Comparison of ENCODE assay signal across 27 cellular contexts in genomic region chr12:28650906-28651305, GRCh38.
DNase-seq lines count a peak whose midpoint lies in the region; ATAC-seq, FAIRE-seq and TF ChIP-seq lines count a peak whose summit lies in the region.
"Had no signal": no experiment of that assay in that cellular context is flagged by ENCODE, and none has a peak within 500 bp of the region (broad histone marks: within the 10 kb centered on the region; RNA-seq: fewer than 3 reads in every experiment).

No MANE protein-coding gene starts in this region.

- H3K4me3 ChIP-seq in HepG2 (replicated peaks in 1 of 3; ENCODE audit: insufficient read depth in 1 of 3, low read depth in 2 of 3, low read length in 3 of 3) (no peak overlapping the region), right lobe of liver (no peak overlapping the region), IMR-90 (ENCODE audit: insufficient read depth, low read depth, low read length) (no peak overlapping the region), PC-3 (ENCODE audit: low read length) (peak overlapping the region; percentile 4), K562 (no peak overlapping the region), psoas muscle (no peak overlapping the region)
- H3K4me3 ChIP-seq in CD4-positive, alpha-beta memory T cell (ENCODE audit: low read length in 2 of 2): no peak overlapping the region
- H3K4me3 ChIP-seq: BLaER1, GM12878 had no signal

- H3K36me3 Mint-ChIP-seq in CD4-positive, alpha-beta memory T cell: no peaks in the 10 kb centered on the region
- H3K36me3 Mint-ChIP-seq: CD14-positive monocyte; CD4-positive, CD25-positive, alpha-beta regulatory T cell; CD8-positive, alpha-beta T cell had no signal

- peaks cover 0 to 2% of the 10 kb centered on the region in 2 donors for H3K27me3 Mint-ChIP-seq in CD4-positive, alpha-beta memory T cell
- H3K27me3 Mint-ChIP-seq: CD4-positive, CD25-positive, alpha-beta regulatory T cell had no signal

- POLR2A ChIA-PET in HepG2 (lab: Yijun Ruan, JAX) (no interaction called here), IMR-90 (lab: Charles Lee; ENCODE audit: unreplicated experiment) (no interaction called here), PC-3 (lab: Charles Lee; ENCODE audit: unreplicated experiment) (interaction anchor here (0.6 kb wide), 2 partner anchors 101 to 688 kb away, joined by 4 read pairs; no protein-coding TSS in a partner anchor), K562 (lab: Yijun Ruan, JAX) (no interaction called here)
- POLR2A ChIA-PET in CD4-positive, alpha-beta memory T cell (lab: Charles Lee; ENCODE audit: partially characterized antibody): no interaction called here

- no peak for TF ChIP-seq RAD21 in HepG2 (CRISPR knock-in tag; IDR thresholded peaks at IDR 0.05)
- TF ChIP-seq RAD21 in IMR-90 (IDR thresholded peaks at IDR 0.05; ENCODE audit: low read length): no peak
- no peak for TF ChIP-seq RAD21 in K562 (CRISPR knock-in tag; conservative IDR thresholded peaks at IDR 0.05 in 1 of 2, IDR thresholded peaks at IDR 0.05 in 1 of 2)

- H2AK5ac ChIP-seq in IMR-90 (ENCODE audit: low read depth, low read length): no peak overlapping the region

- no peak overlapping the region for H3K14ac ChIP-seq in IMR-90 (replicated peaks; ENCODE audit: low read depth, low read length)

- TF ChIP-seq POLR2A in HepG2 (IDR thresholded peaks at IDR 0.05; ENCODE audit: insufficient read depth in 1 of 2, low read depth in 2 of 2, low read length in 2 of 2) (no peak), right lobe of liver (IDR thresholded peaks at IDR 0.05) (no peak), IMR-90 (IDR thresholded peaks at IDR 0.05; ENCODE audit: low read depth, low read length) (no peak), K562 (conservative IDR thresholded peaks at IDR 0.05) (no peak)

- H2AFZ ChIP-seq in HepG2 (ENCODE audit: low read length): no peak overlapping the region
- no peak overlapping the region for H2AFZ ChIP-seq in IMR-90 (replicated peaks; ENCODE audit: low read length, poor library complexity)
- no peak overlapping the region for H2AFZ ChIP-seq in PC-3 (ENCODE audit: low read length)
- no peak overlapping the region for H2AFZ ChIP-seq in K562 (ENCODE audit: low read depth, low read length)

- H2BK120ac ChIP-seq in IMR-90 (ENCODE audit: low read depth, low read length): no peak overlapping the region

- no peak overlapping the region for H2BK5ac ChIP-seq in IMR-90 (ENCODE audit: low read depth, low read length, poor library complexity, severe bottlenecking)

- H2AK9ac ChIP-seq in IMR-90 (replicated peaks; ENCODE audit: low read depth, low read length, poor library complexity): no peak overlapping the region

- FAIRE-seq in HepG2 (lab: Jason Lieb, UNC) (no peak), K562 (lab: Jason Lieb, UNC) (no peak)
- FAIRE-seq: GM12878, GM12892, GM18507 had no signal

- H4K5ac ChIP-seq in IMR-90 (ENCODE audit: low read depth, low read length): no peak overlapping the region

- no peaks in the 10 kb centered on the region for H4K20me1 ChIP-seq in HepG2 (ENCODE audit: insufficient read depth, low read length)
- no peaks in the 10 kb centered on the region for H4K20me1 ChIP-seq in IMR-90 (ENCODE audit: insufficient read depth, low read length)
- H4K20me1 ChIP-seq in PC-3 (ENCODE audit: low read length): peaks cover 40% of the 10 kb centered on the region
- no peaks in the 10 kb centered on the region for H4K20me1 ChIP-seq in K562 (replicated peaks; ENCODE audit: control insufficient read depth, insufficient read depth, low read length)
- H4K20me1 ChIP-seq: BLaER1 had no signal

- in situ Hi-C loops in HepG2 (cut with HindIII; ENCODE audit: extremely low pct_ligation_motif_present, low pct_unique_long_range_greater_than_20kb): no loop called here
- in situ Hi-C loops in IMR-90 (cut with MboI; ENCODE audit: low sequenced_read_pairs): no loop called here
- in situ Hi-C loops in K562 (cut with MboI): no loop called here

- no peak overlapping the region for H3K18ac ChIP-seq in IMR-90 (ENCODE audit: low read depth, low read length)

- TF ChIP-seq CTCF in HepG2 (CRISPR knock-in tag; IDR thresholded peaks at IDR 0.05) (no peak), right lobe of liver (IDR thresholded peaks at IDR 0.05) (no peak), IMR-90 (conservative IDR thresholded peaks at IDR 0.05; ENCODE audit: low read depth, low read length) (no peak), PC-3 (conservative IDR thresholded peaks at IDR 0.05; ENCODE audit: low read depth, low read length) (no peak), K562 (IDR thresholded peaks at IDR 0.05 in 2 of 3, conservative IDR thresholded peaks at IDR 0.05 in 1 of 3; ENCODE audit: insufficient read depth in 2 of 3, low read depth in 1 of 3, low read length in 3 of 3) (no peak), psoas muscle (IDR thresholded peaks at IDR 0.05) (no peak)

- H3K9me1 ChIP-seq in IMR-90 (ENCODE audit: insufficient read depth, low read length) (no peaks in the 10 kb centered on the region), K562 (ENCODE audit: control insufficient read depth, insufficient read depth, low read length) (no peaks in the 10 kb centered on the region)

- H3K27ac ChIP-seq in HepG2 (ENCODE audit: extremely low read length, insufficient read depth, low read length) (no peak overlapping the region), right lobe of liver (no peak overlapping the region), IMR-90 (ENCODE audit: insufficient read depth, low read length) (no peak overlapping the region), PC-3 (ENCODE audit: low read length) (no peak overlapping the region), K562 (ENCODE audit: extremely low read depth, low read depth, low read length) (no peak overlapping the region), psoas muscle (no peak overlapping the region)
- H3K27ac ChIP-seq in CD4-positive, alpha-beta memory T cell (ENCODE audit: low read depth, low read length): no peak overlapping the region
- H3K27ac ChIP-seq: 22Rv1, BLaER1 had no signal

- WGBS in HepG2 (ENCODE audit: low lambda C conversion rate): 45% methylated on average over 1 of the region's 1 CpG
- WGBS in right lobe of liver (ENCODE audit: insufficient coverage, low coverage, low lambda C conversion rate, missing lambda C conversion rate): 100% methylated on average over 1 of the region's 1 CpG
- no CpG with 5 or more reads among the region's 1 CpG for WGBS in IMR-90 (ENCODE audit: extremely low coverage in 2 of 2, insufficient read length in 1 of 2), 2 experiments
- WGBS in K562 (ENCODE audit: insufficient coverage, low coverage, missing lambda C conversion rate): 6% methylated on average over 1 of the region's 1 CpG
- 96 to 100% (median 98%) methylated on average over 1 of the region's 1 CpG for WGBS in psoas muscle, 3 donors

- no peak overlapping the region for H3K4me2 ChIP-seq in HepG2 (ENCODE audit: low read depth, low read length)
- H3K4me2 ChIP-seq in IMR-90 (ENCODE audit: low read depth, low read length): no peak overlapping the region
- H3K4me2 ChIP-seq in PC-3 (ENCODE audit: low read length): peak overlapping the region; percentile 5
- H3K4me2 ChIP-seq in K562 (ENCODE audit: insufficient read depth, low read length): no peak overlapping the region
- H3K4me2 ChIP-seq: BLaER1 had no signal

- H3K9me2 ChIP-seq in PC-3 (replicated peaks; ENCODE audit: low read length): no peaks in the 10 kb centered on the region

- H4K8ac ChIP-seq in IMR-90 (ENCODE audit: low read depth in 2 of 2, low read length in 2 of 2): no peak overlapping the region

- no peak overlapping the region for H2BK15ac ChIP-seq in IMR-90 (ENCODE audit: low read depth, low read length)

- H2BK20ac ChIP-seq in IMR-90 (ENCODE audit: low read depth, low read length): no peak overlapping the region

- H4K91ac ChIP-seq in IMR-90 (ENCODE audit: insufficient read depth, low read depth, low read length): no peak overlapping the region

- peaks cover 0 to 12% (median 7%) of the 10 kb centered on the region in 8 donors for H3K9me3 Mint-ChIP-seq in CD4-positive, alpha-beta memory T cell
- H3K9me3 Mint-ChIP-seq: CD8-positive, alpha-beta T cell had no signal

- H3K27me3 ChIP-seq in HepG2 (ENCODE audit: control insufficient read depth in 1 of 2, insufficient read depth in 2 of 2, low read length in 2 of 2): no peaks in the 10 kb centered on the region
- H3K27me3 ChIP-seq in right lobe of liver: no peaks in the 10 kb centered on the region
- no peaks in the 10 kb centered on the region for H3K27me3 ChIP-seq in IMR-90 (ENCODE audit: control insufficient read depth, insufficient read depth, low read length)
- no peaks in the 10 kb centered on the region for H3K27me3 ChIP-seq in PC-3 (ENCODE audit: low read length)
- peaks cover 0 to 5% of the 10 kb centered on the region in 2 experiments; a peak in 1 of 5 replicates for H3K27me3 ChIP-seq in K562 (ENCODE audit: control insufficient read depth in 2 of 2, insufficient read depth in 2 of 2, low read length in 2 of 2)
- H3K27me3 ChIP-seq in psoas muscle (ENCODE audit: insufficient read depth in 3 of 3, low read length in 2 of 3): no peaks in the 10 kb centered on the region
- no peaks in the 10 kb centered on the region for H3K27me3 ChIP-seq in CD4-positive, alpha-beta memory T cell (ENCODE audit: insufficient read depth, low read length)
- H3K27me3 ChIP-seq: BE2C, BLaER1 had no signal

- no peak overlapping the region for H3K56ac ChIP-seq in IMR-90 (ENCODE audit: extremely low read depth, insufficient read depth, low read length)

- H3K23ac ChIP-seq in IMR-90 (ENCODE audit: low read depth, low read length): no peak overlapping the region

- no peak overlapping the region for H3K4ac ChIP-seq in IMR-90 (ENCODE audit: low read depth, low read length)

- H3K4me3 Mint-ChIP-seq in CD4-positive, alpha-beta memory T cell: no peak overlapping the region
- H3K4me3 Mint-ChIP-seq: CD14-positive monocyte; CD4-positive, CD25-positive, alpha-beta regulatory T cell; CD8-positive, alpha-beta T cell had no signal

- no peaks in the 10 kb centered on the region for H3F3A ChIP-seq in PC-3 (ENCODE audit: low read length, unreplicated experiment)

- no TSS peak for BruUV-seq in HepG2 (replicated peaks; lab: Mats Ljungman, UMichigan)
- BruUV-seq in IMR-90 (replicated peaks; lab: Mats Ljungman, UMichigan): no TSS peak
- BruUV-seq in PC-3 (replicated peaks; lab: Mats Ljungman, UMichigan): no TSS peak
- BruUV-seq in K562 (replicated peaks; lab: Mats Ljungman, UMichigan): no TSS peak

- dilution Hi-C loops in IMR-90 (cut with HindIII; ENCODE audit: low sequenced_read_pairs, unreplicated experiment): no loop called here

- H3K4me1 ChIP-seq in HepG2 (ENCODE audit: insufficient read depth, low read length): no peaks in the 10 kb centered on the region
- H3K4me1 ChIP-seq in right lobe of liver: no peaks in the 10 kb centered on the region
- no peaks in the 10 kb centered on the region for H3K4me1 ChIP-seq in IMR-90 (ENCODE audit: control insufficient read depth, insufficient read depth, low read length)
- H3K4me1 ChIP-seq in PC-3 (ENCODE audit: insufficient read depth, low read length): peaks cover 3% of the 10 kb centered on the region; the same call in 1 of the 2 replicates
- no peaks in the 10 kb centered on the region for H3K4me1 ChIP-seq in K562 (replicated peaks in 1 of 2; ENCODE audit: control insufficient read depth in 2 of 2, insufficient read depth in 2 of 2, low read length in 2 of 2)
- H3K4me1 ChIP-seq in psoas muscle: no peaks in the 10 kb centered on the region
- no peaks in the 10 kb centered on the region for H3K4me1 ChIP-seq in CD4-positive, alpha-beta memory T cell (ENCODE audit: insufficient read depth, low read length)
- H3K4me1 ChIP-seq: BE2C, BLaER1, Caco-2 had no signal

- no peaks in the 10 kb centered on the region for H3K79me2 ChIP-seq in HepG2 (ENCODE audit: insufficient read depth, low read length)
- H3K79me2 ChIP-seq in PC-3 (ENCODE audit: low read length): peaks cover 53% of the 10 kb centered on the region
- H3K79me2 ChIP-seq in K562 (ENCODE audit: control insufficient read depth, insufficient read depth, low read length): no peaks in the 10 kb centered on the region

- intact Hi-C loops in HepG2 (cut with micrococcal nuclease; ENCODE audit: unreplicated experiment) (no loop called here), right lobe of liver (cut with DNase I) (no loop called here), IMR-90 (cut with micrococcal nuclease) (no loop called here), PC-3 (cut with micrococcal nuclease) (loop anchor here (5.0 to 10.0 kb wide), 4 partner anchors 156 to 629 kb away; no protein-coding TSS in a partner anchor), K562 (cut with micrococcal nuclease) (no loop called here), psoas muscle (cut with DNase I) (no loop called here)
- intact Hi-C loops in CD4-positive, alpha-beta memory T cell (cut with micrococcal nuclease): no loop called here

- H3K4me1 Mint-ChIP-seq in CD4-positive, alpha-beta memory T cell: no peaks in the 10 kb centered on the region
- H3K4me1 Mint-ChIP-seq: CD14-positive monocyte; CD4-positive, CD25-positive, alpha-beta regulatory T cell had no signal

- no peak for DNase-seq in HepG2 (ENCODE audit: low spot score)
- DNase-seq in right lobe of liver: no peak
- no peak for DNase-seq in IMR-90
- DNase-seq in PC-3: peak; percentile 14
- DNase-seq in K562 (ENCODE audit: extremely low read depth in 1 of 4, low spot score in 3 of 4): no peak
- no peak for DNase-seq in UCSD-AML1 (lab: John Stamatoyannopoulos, UW; ENCODE audit: unreplicated experiment)
- DNase-seq in psoas muscle: no peak
- DNase-seq in CD4-positive, alpha-beta memory T cell: no peak
- DNase-seq: ACHN; BE2C; C1 segment of cervical spinal cord; Caco-2; Calu3; CD4-positive, CD25-positive, alpha-beta regulatory T cell; CD8-positive, alpha-beta T cell; DMS 273 treated with DMSO at 0.1 percent for 48 hours; DMS153; DMS79; DND-41; EL; GDM1 had no signal

- H3K9me3 ChIP-seq in HepG2 (ENCODE audit: low read length) (peaks cover 6% of the 10 kb centered on the region; the same call in 1 of the 2 replicates), right lobe of liver (no peaks in the 10 kb centered on the region), IMR-90 (ENCODE audit: control insufficient read depth, insufficient read depth, low read length) (no peaks in the 10 kb centered on the region), PC-3 (ENCODE audit: low read length) (no peaks in the 10 kb centered on the region), K562 (replicated peaks; ENCODE audit: control insufficient read depth, insufficient read depth, low read depth, low read length) (no peaks in the 10 kb centered on the region), psoas muscle (no peaks in the 10 kb centered on the region)
- no peaks in the 10 kb centered on the region for H3K9me3 ChIP-seq in CD4-positive, alpha-beta memory T cell (ENCODE audit: control insufficient read depth in 1 of 2, low read length in 2 of 2)
- H3K9me3 ChIP-seq: BE2C, BLaER1, Caco-2 had no signal

- H3K79me1 ChIP-seq in IMR-90 (ENCODE audit: low read depth in 1 of 2, low read length in 2 of 2): no peaks in the 10 kb centered on the region

- no peak for ATAC-seq in HepG2
- no peak for ATAC-seq in right lobe of liver
- ATAC-seq in IMR-90 (ENCODE audit: low read depth): no peak
- no peak for ATAC-seq in PC-3
- no peak for ATAC-seq in K562
- no peak for ATAC-seq in psoas muscle
- ATAC-seq: CD8-positive, alpha-beta T cell; GM12878 had no signal

- H3K36me3 ChIP-seq in HepG2 (replicated peaks in 1 of 2; ENCODE audit: control insufficient read depth in 1 of 2, insufficient read depth in 2 of 2, low read length in 2 of 2) (no peaks in the 10 kb centered on the region), right lobe of liver (no peaks in the 10 kb centered on the region), IMR-90 (ENCODE audit: control insufficient read depth, insufficient read depth, low read length) (no peaks in the 10 kb centered on the region), PC-3 (ENCODE audit: low read depth, low read length) (peaks cover 47% of the 10 kb centered on the region), K562 (ENCODE audit: control insufficient read depth, insufficient read depth, low read length) (no peaks in the 10 kb centered on the region), psoas muscle (ENCODE audit: insufficient read depth in 1 of 2, low read depth in 1 of 2) (no peaks in the 10 kb centered on the region)
- no peaks in the 10 kb centered on the region for H3K36me3 ChIP-seq in CD4-positive, alpha-beta memory T cell (ENCODE audit: insufficient read depth, low read length)
- H3K36me3 ChIP-seq: BE2C, BLaER1 had no signal

- H3K9ac ChIP-seq in HepG2 (ENCODE audit: insufficient read depth, low read depth, low read length) (no peak overlapping the region), IMR-90 (ENCODE audit: low read depth, low read length) (no peak overlapping the region), PC-3 (ENCODE audit: low read length) (no peak overlapping the region), K562 (ENCODE audit: insufficient read depth in 1 of 2, low read depth in 2 of 2, low read length in 2 of 2) (no peak overlapping the region)
- H3K9ac ChIP-seq: BLaER1 had no signal

- CTCF ChIA-PET in HepG2 (lab: Yijun Ruan, JAX; ENCODE audit: low intra/inter-chr PET ratio, low total read pairs): no interaction called here
- CTCF ChIA-PET in IMR-90 (lab: Yijun Ruan, JAX): no interaction called here
- CTCF ChIA-PET in PC-3 (lab: Charles Lee): no interaction called here
- CTCF ChIA-PET in K562 (lab: Yijun Ruan, JAX; ENCODE audit: low intra/inter-chr PET ratio): no interaction called here
- CTCF ChIA-PET in CD4-positive, alpha-beta memory T cell (lab: Charles Lee; ENCODE audit: partially characterized antibody): interaction anchor here (0.7 kb wide), 1 partner anchor 798 kb away, joined by 3 read pairs; no protein-coding TSS in a partner anchor

- peak overlapping the region in 1 of 7 donors; percentile 11 for H3K27ac Mint-ChIP-seq in CD4-positive, alpha-beta memory T cell
- H3K27ac Mint-ChIP-seq: CD14-positive monocyte; CD8-positive, alpha-beta T cell had no signal

- TF ChIP-seq EP300 in HepG2 (IDR thresholded peaks at IDR 0.05; ENCODE audit: low read depth in 2 of 2, low read length in 2 of 2) (no peak), HepG2 (CRISPR knock-in tag; IDR thresholded peaks at IDR 0.05; ENCODE audit: borderline replicate concordance) (no peak), K562 (IDR thresholded peaks at IDR 0.05; ENCODE audit: low read length) (no peak)

Comparison
In these comparisons a context has a peak if more than half of its experiments do, and no peak if none do; other contexts are left out.
1. Of the 241 proteins assayed by ChIP-seq in both HepG2 and K562: peak only in HepG2: MAFK; only in K562: MAFG; in both: MAFF; in neither: 237; mixed calls (peak in some experiments, not most) for 1.